In the genomic region with DNA sequence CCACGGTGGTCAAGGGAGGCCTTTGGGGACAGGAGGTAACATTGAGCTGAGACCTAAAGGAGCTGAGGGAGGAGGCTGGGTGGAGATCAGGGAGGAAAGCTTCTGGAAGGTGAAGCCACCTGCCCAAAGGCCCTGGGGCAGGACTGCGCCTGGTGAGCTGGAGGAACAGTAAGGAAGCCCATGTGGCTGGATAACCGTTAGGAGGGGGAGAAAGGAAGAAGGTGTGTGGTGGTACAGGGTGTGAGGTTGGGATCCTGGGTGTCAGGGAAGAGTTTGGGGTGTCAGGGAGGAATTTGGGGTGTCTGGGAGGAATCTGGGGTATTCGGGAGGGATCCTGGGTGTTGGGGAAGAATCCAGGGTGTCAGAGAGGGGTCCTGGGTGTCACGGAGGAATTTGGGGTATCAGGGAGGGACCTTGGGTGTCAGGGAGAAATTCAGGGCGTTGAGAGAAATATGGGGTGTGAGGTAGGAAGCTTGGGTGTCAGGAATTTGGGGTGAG, we compare ENCODE assay signal across 8 cellular contexts. TPM values are rescaled to one million over a fixed set of nuclear protein-coding genes. Genes with fewer than 3 reads are reported as not detected.
DNase-seq lines count a peak whose midpoint lies in the region; ATAC-seq and FAIRE-seq lines count a peak whose summit lies in the region.

No MANE protein-coding gene starts in this region.

- H3K36me3 Mint-ChIP-seq in activated CD4-positive, alpha-beta memory T cell treated with anti-CD3 and anti-CD28 coated beads for 36 hours = peaks cover 15% of the 10 kb centered on the region

- POLR2A ChIA-PET in activated CD4-positive, alpha-beta memory T cell treated with anti-CD3 and anti-CD28 coated beads for 36 hours (lab: Charles Lee) = interaction anchor here (0.5 to 1.3 kb wide), 3 partner anchors 14 to 370 kb away, joined by 3 to 6 read pairs (median 5); no protein-coding TSS in a partner anchor

- intact Hi-C loops in activated CD4-positive, alpha-beta memory T cell treated with anti-CD3 and anti-CD28 coated beads for 36 hours (cut with micrococcal nuclease) = no loop called here
- intact Hi-C loops in left cardiac atrium (cut with DNase I) = no loop called here

- ATAC-seq in left cardiac atrium (peak; percentile 3 to 15), GM18909 (IDR thresholded peaks at IDR 0.05; ENCODE audit: poor library complexity, unreplicated experiment) (no peak), GM19023 (IDR thresholded peaks at IDR 0.05; ENCODE audit: unreplicated experiment) (no peak)

- peak overlapping the region; percentile 81 to 96 (median 93) for H3K4me3 ChIP-seq in skin epidermis

- CTCF ChIA-PET in activated CD4-positive, alpha-beta memory T cell treated with anti-CD3 and anti-CD28 coated beads for 36 hours (lab: Charles Lee) = interaction anchor here (0.6 to 2.8 kb wide), 9 partner anchors 9 to 201 kb away, joined by 3 to 24 read pairs (median 3); no protein-coding TSS in a partner anchor

- peak overlapping the region; percentile 90 for H3K27ac Mint-ChIP-seq in activated CD4-positive, alpha-beta memory T cell treated with anti-CD3 and anti-CD28 coated beads for 36 hours

- no peaks in the 10 kb centered on the region for H3K27me3 Mint-ChIP-seq in activated CD4-positive, alpha-beta memory T cell treated with anti-CD3 and anti-CD28 coated beads for 36 hours

- peak; percentile 21 for FAIRE-seq in GM19239 (lab: Jason Lieb, UNC)

- H3K27ac ChIP-seq in skin epidermis = peak overlapping the region in 20 of 21 experiments; percentile 82 to 99 (median 96)

- H3K4me1 Mint-ChIP-seq in activated CD4-positive, alpha-beta memory T cell treated with anti-CD3 and anti-CD28 coated beads for 36 hours (ENCODE audit: low read depth) = peaks cover 19% of the 10 kb centered on the region

- DNase-seq in GM19239 (ENCODE audit: insufficient read length, low spot score) = no peak
- DNase-seq in activated CD4-positive, alpha-beta memory T cell treated with anti-CD3 and anti-CD28 coated beads for 36 hours = no peak
- DNase-seq in left cardiac atrium = no peak
- no peak for DNase-seq in stimulated activated CD4-positive, alpha-beta T cell treated with anti-CD3 and anti-CD28 coated beads, Interleukin-2, amount 100 ng/mL, for 24 hours
- DNase-seq in HUDEP-2 (lab: John Stamatoyannopoulos, UW; ENCODE audit: unreplicated experiment in 76 of 76) = no peak

- H3K9me3 Mint-ChIP-seq in activated CD4-positive, alpha-beta memory T cell treated with anti-CD3 and anti-CD28 coated beads for 36 hours = no peaks in the 10 kb centered on the region

- H3K4me3 Mint-ChIP-seq in activated CD4-positive, alpha-beta memory T cell treated with anti-CD3 and anti-CD28 coated beads for 36 hours = peak overlapping the region; percentile 88

RNA-seq across cellular contexts. Expression of gene TICAM1, which starts 0.7 kb away (rescaled TPM):
- total RNA-seq in activated CD4-positive, alpha-beta memory T cell treated with anti-CD3 and anti-CD28 coated beads for 36 hours = 10 to 100 TPM; 24.0 to 25.4 TPM
- 1 to 10 TPM; 6.9 to 8.0 TPM for total RNA-seq in left cardiac atrium

RNA-seq across cellular contexts. Expression of gene PLIN3, which starts 36.6 kb away (rescaled TPM):
- 10 to 100 TPM; 36.6 to 37.7 TPM for total RNA-seq in activated CD4-positive, alpha-beta memory T cell treated with anti-CD3 and anti-CD28 coated beads for 36 hours
- 10 to 100 TPM; 25.3 to 35.1 TPM for total RNA-seq in left cardiac atrium

RNA-seq across cellular contexts. Expression of gene FEM1A, which starts 39.3 kb away (rescaled TPM):
- total RNA-seq in activated CD4-positive, alpha-beta memory T cell treated with anti-CD3 and anti-CD28 coated beads for 36 hours = 1 to 10 TPM; 9.2 to 9.3 TPM
- 10 to 100 TPM; 24.1 to 25.0 TPM for total RNA-seq in left cardiac atrium

Comparison
In these comparisons a context has a peak if more than half of its experiments do, and no peak if none do; other contexts are left out.
1. ATAC-seq: peak in left cardiac atrium (2 of 2); none in GM18909 (single experiment) and GM19023 (single experiment).